In the genomic region with DNA sequence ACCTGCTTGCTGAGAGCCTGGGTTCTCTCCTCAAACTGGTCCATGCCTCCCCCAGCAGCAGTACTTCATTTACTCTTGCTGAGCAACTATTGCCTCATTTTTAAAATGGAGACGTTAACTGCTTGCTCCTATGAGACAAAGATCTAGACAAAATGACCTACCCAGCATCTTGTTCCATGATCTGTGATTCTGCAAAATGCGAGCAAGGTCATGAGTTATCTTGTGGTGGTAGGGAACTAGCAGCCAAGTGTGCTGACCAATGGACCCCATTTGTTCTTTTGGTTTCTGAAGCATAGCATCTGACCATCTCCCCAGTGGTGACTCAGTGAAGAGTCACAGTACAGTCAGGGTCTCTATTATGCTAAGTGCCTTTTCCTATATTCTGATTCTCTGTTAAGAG, we compare ENCODE assay signal across 21 cellular contexts. TPM values are rescaled to one million over a fixed set of nuclear protein-coding genes. Genes with fewer than 3 reads are reported as not detected.
A peak's percentile ranks its signal among the peaks of the same experiment; 100 is the strongest.
DNase-seq lines count a peak whose midpoint lies in the region; ATAC-seq, FAIRE-seq and TF ChIP-seq lines count a peak whose summit lies in the region.
"Had no signal": no experiment of that assay in that cellular context is flagged by ENCODE, and none has a peak within 500 bp of the region (broad histone marks: within the 10 kb centered on the region; RNA-seq: fewer than 3 reads in every experiment).

No MANE protein-coding gene starts in this region.

- TF ChIP-seq POLR2A in HepG2 (IDR thresholded peaks at IDR 0.05; ENCODE audit: insufficient read depth in 1 of 2, low read depth in 2 of 2, low read length in 2 of 2) (no peak), right lobe of liver (IDR thresholded peaks at IDR 0.05) (no peak)

- in situ Hi-C loops in HepG2 (cut with HindIII; ENCODE audit: extremely low pct_ligation_motif_present, low pct_unique_long_range_greater_than_20kb) = no loop called here

- DNase-seq in HepG2 (ENCODE audit: low spot score) (no peak), right lobe of liver (no peak), amniotic epithelial cell (ENCODE audit: low read depth) (peak; percentile 23), foreskin melanocyte (peak; percentile 87)
- no peak for DNase-seq in activated naive CD4-positive, alpha-beta T cell (lab: John Stamatoyannopoulos, UW)
- DNase-seq: 8988T; activated CD4-positive, alpha-beta T cell treated with anti-CD3 and anti-CD28 coated beads for 36 hours; activated naive CD8-positive, alpha-beta T cell treated with anti-CD3 and anti-CD28 coated beads for 36 hours; GF-D8; NCI-H146; NCI-H510A; stimulated activated CD4-positive, alpha-beta T cell treated with anti-CD3 and anti-CD28 coated beads, Interleukin-2, amount 100 ng/mL, for 48 hours; T-helper 2 cell; transverse colon had no signal

- POLR2A ChIA-PET in HepG2 (lab: Yijun Ruan, JAX) = no interaction called here

- H3K27me3 ChIP-seq in HepG2 (ENCODE audit: control insufficient read depth in 1 of 2, insufficient read depth in 2 of 2, low read length in 2 of 2) (no peaks in the 10 kb centered on the region), right lobe of liver (no peaks in the 10 kb centered on the region)
- H3K27me3 ChIP-seq: right atrium auricular region, transverse colon had no signal

- H3K79me2 ChIP-seq in HepG2 (ENCODE audit: insufficient read depth, low read length) = no peaks in the 10 kb centered on the region

- CTCF ChIA-PET in HepG2 (lab: Yijun Ruan, JAX; ENCODE audit: low intra/inter-chr PET ratio, low total read pairs) = no interaction called here

- TF ChIP-seq RAD21 in HepG2 (CRISPR knock-in tag; IDR thresholded peaks at IDR 0.05) = no peak

- intact Hi-C loops in HepG2 (cut with micrococcal nuclease; ENCODE audit: unreplicated experiment) = no loop called here
- intact Hi-C loops in right lobe of liver (cut with DNase I) = no loop called here

- no peak overlapping the region for H2AFZ ChIP-seq in HepG2 (ENCODE audit: low read length)

- ATAC-seq in HepG2 = peak; percentile 50; the same call in 2 of the 3 replicates
- ATAC-seq in right lobe of liver = no peak
- ATAC-seq in HG02623 (IDR thresholded peaks at IDR 0.05; ENCODE audit: unreplicated experiment) = no peak
- no peak for ATAC-seq in HG02884 (IDR thresholded peaks at IDR 0.05; ENCODE audit: unreplicated experiment)
- no peak for ATAC-seq in HG02973 (IDR thresholded peaks at IDR 0.05; ENCODE audit: unreplicated experiment)
- ATAC-seq: activated CD4-positive, alpha-beta T cell treated with anti-CD3 and anti-CD28 coated beads for 36 hours; Panc1 had no signal

- H3K4me3 ChIP-seq in HepG2 (replicated peaks in 1 of 3; ENCODE audit: insufficient read depth in 1 of 3, low read depth in 2 of 3, low read length in 3 of 3) (no peak overlapping the region), right lobe of liver (no peak overlapping the region)
- H3K4me3 ChIP-seq: right atrium auricular region, transverse colon had no signal

- H3K36me3 ChIP-seq in HepG2 (replicated peaks in 1 of 2; ENCODE audit: control insufficient read depth in 1 of 2, insufficient read depth in 2 of 2, low read length in 2 of 2) (no peaks in the 10 kb centered on the region), right lobe of liver (no peaks in the 10 kb centered on the region)
- H3K36me3 ChIP-seq: right atrium auricular region, transverse colon had no signal

- H3K9me3 ChIP-seq in HepG2 (ENCODE audit: low read length) = no peaks in the 10 kb centered on the region
- no peaks in the 10 kb centered on the region for H3K9me3 ChIP-seq in right lobe of liver
- H3K9me3 ChIP-seq: right atrium auricular region, transverse colon had no signal

- TF ChIP-seq EP300 in HepG2 (IDR thresholded peaks at IDR 0.05; ENCODE audit: low read depth in 2 of 2, low read length in 2 of 2) (no peak), HepG2 (CRISPR knock-in tag; IDR thresholded peaks at IDR 0.05; ENCODE audit: borderline replicate concordance) (no peak)

- no peaks in the 10 kb centered on the region for H4K20me1 ChIP-seq in HepG2 (ENCODE audit: insufficient read depth, low read length)

- no peak for FAIRE-seq in HepG2 (lab: Jason Lieb, UNC)
- FAIRE-seq: endothelial cell of umbilical vein had no signal

- H3K4me2 ChIP-seq in HepG2 (ENCODE audit: low read depth, low read length) = peak overlapping the region; percentile 45
- H3K4me2 ChIP-seq: KMS-11 had no signal

- H3K4me1 ChIP-seq in HepG2 (ENCODE audit: insufficient read depth, low read length) (peaks cover 28% of the 10 kb centered on the region), right lobe of liver (peaks cover 0 to 11% (median 0%) of the 10 kb centered on the region in 4 donors)
- H3K4me1 ChIP-seq: right atrium auricular region, transverse colon had no signal

- H3K9ac ChIP-seq in HepG2 (ENCODE audit: insufficient read depth, low read depth, low read length) = no peak overlapping the region
- H3K9ac ChIP-seq: KMS-11 had no signal

- WGBS in HepG2 (ENCODE audit: low lambda C conversion rate) = 48% methylated on average over 2 of the region's 2 CpGs
- WGBS in right lobe of liver (ENCODE audit: insufficient coverage, low coverage, low lambda C conversion rate, missing lambda C conversion rate) = 82% methylated on average over 2 of the region's 2 CpGs

- no peak overlapping the region for H3K27ac ChIP-seq in HepG2 (ENCODE audit: extremely low read length, insufficient read depth, low read length)
- H3K27ac ChIP-seq in right lobe of liver = no peak overlapping the region
- H3K27ac ChIP-seq: KMS-11, right atrium auricular region, transverse colon had no signal

- no peak for TF ChIP-seq CTCF in HepG2 (CRISPR knock-in tag; IDR thresholded peaks at IDR 0.05)
- no peak for TF ChIP-seq CTCF in right lobe of liver (IDR thresholded peaks at IDR 0.05)

- BruUV-seq in HepG2 (replicated peaks; lab: Mats Ljungman, UMichigan) = no TSS peak

TF ChIP-seq in HepG2, 621 proteins besides CTCF, POLR2A, EP300 and RAD21:
- no peak for TF ChIP-seq HDAC2 (CRISPR knock-in tag; IDR thresholded peaks at IDR 0.05)

RNA-seq across cellular contexts. Expression of a gene that starts 40.4 kb away (rescaled TPM):
- 0.42 and 0.49 TPM in 2 replicates for total RNA-seq in HepG2 (2016; rRNA removed; fragmentation: Illumina TruSeq; extraction: Trizol)
- total RNA-seq in HepG2 (2016; cell fraction: cytosol; rRNA removed; fragmentation: Illumina TruSeq; extraction: Trizol; ENCODE audit: low read depth) = not detected in 2 replicates
- 0.28 and 0.51 TPM in 2 replicates for total RNA-seq in HepG2 (2016; cell fraction: insoluble cytoplasmic fraction; rRNA removed; fragmentation: Illumina TruSeq; extraction: Trizol)
- total RNA-seq in HepG2 (2016; cell fraction: membrane; rRNA removed; fragmentation: Illumina TruSeq; extraction: Trizol) = 0.14 and 0.28 TPM in 2 replicates
- total RNA-seq in HepG2 (2016; cell fraction: nucleus; rRNA removed; fragmentation: Illumina TruSeq; extraction: Trizol) = 0.22 and 0.37 TPM in 2 replicates
- polyA plus RNA-seq in HepG2 (2011; rRNA removed) = 1.9 and 3.5 TPM in 2 replicates
- 1.4 and 3.5 TPM in 2 replicates for polyA plus RNA-seq in HepG2 (2011; cell fraction: cytosol; rRNA removed)
- polyA plus RNA-seq in HepG2 (2011; cell fraction: nucleus; rRNA removed) = 1.2 and 1.9 TPM in 2 replicates
- 5.0 and 5.5 TPM in 2 replicates for polyA plus RNA-seq in HepG2 (2012)
- 0.06 TPM in 2 replicates for polyA plus RNA-seq in HepG2 (2016; cell fraction: cytosol; fragmentation: Illumina TruSeq; extraction: Trizol; ENCODE audit: low read depth)
- 0.42 and 0.59 TPM in 2 replicates for polyA plus RNA-seq in HepG2 (2016; cell fraction: insoluble cytoplasmic fraction; fragmentation: Illumina TruSeq; extraction: Trizol; ENCODE audit: low read depth)
- 0.08 and 0.22 TPM in 2 replicates for polyA plus RNA-seq in HepG2 (2016; cell fraction: membrane; fragmentation: Illumina TruSeq; extraction: Trizol; ENCODE audit: low read depth)
- polyA plus RNA-seq in HepG2 (2016; cell fraction: nucleus; fragmentation: Illumina TruSeq; extraction: Trizol; ENCODE audit: insufficient read depth, low read depth) = 0.28 and 0.34 TPM in 2 replicates
- 0.58 and 4.3 TPM in 2 replicates for polyA minus RNA-seq in HepG2 (2011; rRNA and poly(A)+ RNA removed; ENCODE audit: low replicate concordance)
- 1.5 and 2.6 TPM in 2 replicates for polyA minus RNA-seq in HepG2 (2011; cell fraction: cytosol; rRNA and poly(A)+ RNA removed)
- polyA minus RNA-seq in HepG2 (2011; cell fraction: nucleus; rRNA and poly(A)+ RNA removed) = 3.3 and 6.3 TPM in 2 replicates
- 10 to 100 TPM in 5 of 6 experiments, under 1 TPM in 1; 0.29 to 56.5 (median 16.5) TPM for total RNA-seq in right lobe of liver
- total RNA-seq: activated CD4-positive, alpha-beta T cell treated with anti-CD3 and anti-CD28 coated beads for 36 hours; activated naive CD8-positive, alpha-beta T cell treated with anti-CD3 and anti-CD28 coated beads for 36 hours; endothelial cell of umbilical vein had no signal

Comparison
In these comparisons a context has a peak if more than half of its experiments do, and no peak if none do; other contexts are left out.
1. DNase-seq: peak in amniotic epithelial cell (single experiment) and foreskin melanocyte (single experiment); none in HepG2 (single experiment), right lobe of liver (0 of 3) and activated naive CD4-positive, alpha-beta T cell (0 of 4).